Comparison of ENCODE assay signal across 19 cellular contexts in genomic region chr3:9879830-9880549, GRCh38. TPM values are rescaled to one million over a fixed set of nuclear protein-coding genes. Genes with fewer than 3 reads are reported as not detected.
A peak's percentile ranks its signal among the peaks of the same experiment; 100 is the strongest.
DNase-seq lines count a peak whose midpoint lies in the region; ATAC-seq and TF ChIP-seq lines count a peak whose summit lies in the region.
"Had no signal": no experiment of that assay in that cellular context is flagged by ENCODE, and none has a peak within 500 bp of the region (broad histone marks: within the 10 kb centered on the region; RNA-seq: fewer than 3 reads in every experiment).

TSS of gene CIDEC (minus strand) at chr3:9880253. CDS start at chr3:9878486, 1,767 bp downstream.

- no peak within 1 kb of the TSS for H3K9ac ChIP-seq in endodermal cell (ENCODE audit: extremely low read depth, low read length, poor library complexity, severe bottlenecking)

- intact Hi-C loops in left cardiac atrium (cut with DNase I) (no loop called here), heart left ventricle (cut with DNase I) (no loop called here), mucosa of descending colon (cut with DNase I, micrococcal nuclease) (no loop called here), vagina (cut with DNase I) (no loop called here)

- H3K27ac ChIP-seq in heart left ventricle (no peak within 1 kb of the TSS), vagina (peak within 1 kb of the TSS; percentile 44), endodermal cell (ENCODE audit: low read depth, low read length) (no peak within 1 kb of the TSS)
- H3K27ac ChIP-seq: SJSA1, thyroid gland had no signal

- no peak within 1 kb of the TSS for H3K4me3 ChIP-seq in heart left ventricle
- H3K4me3 ChIP-seq in mucosa of descending colon, result no peak within 1 kb of the TSS
- no peak within 1 kb of the TSS for H3K4me3 ChIP-seq in vagina
- H3K4me3 ChIP-seq in endodermal cell (ENCODE audit: low read length), result no peak within 1 kb of the TSS
- H3K4me3 ChIP-seq: SJSA1, thyroid gland had no signal

- peak in 1 of 2 donors; percentile 59 for ATAC-seq in left cardiac atrium
- no peak for ATAC-seq in heart left ventricle
- ATAC-seq in mucosa of descending colon, result no peak
- ATAC-seq in stimulated activated effector memory CD8-positive, alpha-beta T cell treated with anti-CD3 and anti-CD28 coated beads, Interleukin-12 subunit alpha, Interleukin-12 subunit beta, amount 100 ng/mL, for 72 hours, result no peak

- WGBS in heart left ventricle, 4 donors, result 82 to 87% (median 86%) methylated on average over 7 of the region's 7 CpGs
- 94 to 95% methylated on average over 2 to 7 of the region's 7 CpGs for WGBS in endodermal cell (ENCODE audit: insufficient coverage in 1 of 2, insufficient read length in 1 of 2), 2 experiments

- no peaks in the 10 kb centered on the region for H3K9me3 ChIP-seq in heart left ventricle
- no peaks in the 10 kb centered on the region for H3K9me3 ChIP-seq in mucosa of descending colon
- H3K9me3 ChIP-seq in vagina, result no peaks in the 10 kb centered on the region
- H3K9me3 ChIP-seq in endodermal cell (ENCODE audit: control insufficient read depth, low read length), result no peaks in the 10 kb centered on the region
- H3K9me3 ChIP-seq: SJSA1, thyroid gland had no signal

- no peaks in the 10 kb centered on the region for H3K4me1 Mint-ChIP-seq in endodermal cell
- no peaks in the 10 kb centered on the region for H3K4me1 Mint-ChIP-seq in stimulated activated effector memory CD8-positive, alpha-beta T cell treated with anti-CD3 and anti-CD28 coated beads, Interleukin-12 subunit alpha, Interleukin-12 subunit beta, amount 100 ng/mL, for 72 hours
- H3K4me1 Mint-ChIP-seq: CD14-positive monocyte had no signal

- H3K36me3 ChIP-seq in heart left ventricle, result no peaks in the 10 kb centered on the region
- H3K36me3 ChIP-seq in mucosa of descending colon (ENCODE audit: low read depth), result no peaks in the 10 kb centered on the region
- H3K36me3 ChIP-seq in vagina, result no peaks in the 10 kb centered on the region
- no peaks in the 10 kb centered on the region for H3K36me3 ChIP-seq in endodermal cell (ENCODE audit: control insufficient read depth, insufficient read depth, low read length)
- H3K36me3 ChIP-seq: SJSA1, thyroid gland had no signal

- no peaks in the 10 kb centered on the region for H3K4me1 ChIP-seq in heart left ventricle
- no peaks in the 10 kb centered on the region for H3K4me1 ChIP-seq in mucosa of descending colon (ENCODE audit: low read depth)
- peaks cover 28% of the 10 kb centered on the region for H3K4me1 ChIP-seq in vagina
- H3K4me1 ChIP-seq in endodermal cell (ENCODE audit: control insufficient read depth, insufficient read depth, low read length), result no peaks in the 10 kb centered on the region
- H3K4me1 ChIP-seq: thyroid gland had no signal

- no peak within 1 kb of the TSS for H3K4me3 Mint-ChIP-seq in endodermal cell
- no peak within 1 kb of the TSS for H3K4me3 Mint-ChIP-seq in stimulated activated effector memory CD8-positive, alpha-beta T cell treated with anti-CD3 and anti-CD28 coated beads, Interleukin-12 subunit alpha, Interleukin-12 subunit beta, amount 100 ng/mL, for 72 hours

- no peak for TF ChIP-seq POLR2A in heart left ventricle (IDR thresholded peaks at IDR 0.05)
- no peak for TF ChIP-seq POLR2A in vagina (IDR thresholded peaks at IDR 0.05)

- H3K27me3 ChIP-seq in heart left ventricle (no peaks in the 10 kb centered on the region), vagina (no peaks in the 10 kb centered on the region), endodermal cell (ENCODE audit: control insufficient read depth, insufficient read depth, low read length, poor library complexity, severe bottlenecking) (no peaks in the 10 kb centered on the region)
- H3K27me3 ChIP-seq: SJSA1, thyroid gland had no signal

- H3K9me3 Mint-ChIP-seq in endodermal cell, result no peaks in the 10 kb centered on the region
- no peaks in the 10 kb centered on the region for H3K9me3 Mint-ChIP-seq in stimulated activated effector memory CD8-positive, alpha-beta T cell treated with anti-CD3 and anti-CD28 coated beads, Interleukin-12 subunit alpha, Interleukin-12 subunit beta, amount 100 ng/mL, for 72 hours

- no peaks in the 10 kb centered on the region for H3K36me3 Mint-ChIP-seq in endodermal cell (ENCODE audit: low read depth)
- H3K36me3 Mint-ChIP-seq in stimulated activated effector memory CD8-positive, alpha-beta T cell treated with anti-CD3 and anti-CD28 coated beads, Interleukin-12 subunit alpha, Interleukin-12 subunit beta, amount 100 ng/mL, for 72 hours, result no peaks in the 10 kb centered on the region
- H3K36me3 Mint-ChIP-seq: CD14-positive monocyte had no signal

- H3K27ac Mint-ChIP-seq in endodermal cell, result no peak within 1 kb of the TSS
- H3K27ac Mint-ChIP-seq in stimulated activated effector memory CD8-positive, alpha-beta T cell treated with anti-CD3 and anti-CD28 coated beads, Interleukin-12 subunit alpha, Interleukin-12 subunit beta, amount 100 ng/mL, for 72 hours, result no peak within 1 kb of the TSS
- H3K27ac Mint-ChIP-seq: CD14-positive monocyte had no signal

- peaks cover 8% of the 10 kb centered on the region for H3K27me3 Mint-ChIP-seq in endodermal cell (ENCODE audit: insufficient read depth)

- TF ChIP-seq CTCF in heart left ventricle (IDR thresholded peaks at IDR 0.05) (no peak), mucosa of descending colon (IDR thresholded peaks at IDR 0.05) (no peak), vagina (IDR thresholded peaks at IDR 0.05) (no peak), endodermal cell (conservative IDR thresholded peaks at IDR 0.05) (no peak)

- DNase-seq in left cardiac atrium (no peak), heart left ventricle (no peak), amniotic epithelial cell (ENCODE audit: low read depth) (peak; percentile 29), mucosa of descending colon (no peak), vagina (ENCODE audit: extremely low spot score in 2 of 2) (no peak), endodermal cell (no peak), T-helper 1 cell (no peak)
- DNase-seq in stimulated activated effector memory CD8-positive, alpha-beta T cell treated with anti-CD3 and anti-CD28 coated beads, Interleukin-12 subunit alpha, Interleukin-12 subunit beta, amount 100 ng/mL, for 72 hours (ENCODE audit: low spot score in 2 of 2), result no peak
- DNase-seq: DMS53; foreskin fibroblast; NCI-H2029; NCI-H446 treated with DMSO at 0.1 percent for 48 hours; stimulated activated CD4-positive, alpha-beta T cell treated with anti-CD3 and anti-CD28 coated beads, Interleukin-4, amount 100 ng/mL, for 4 hours; stimulated activated CD8-positive, alpha-beta memory T cell treated with anti-CD3 and anti-CD28 coated beads, Interleukin-4, amount 100 ng/mL, for 48 hours; thyroid gland had no signal

RNA-seq across cellular contexts. Expression of gene CIDEC, which starts in this region (rescaled TPM):
- total RNA-seq in left cardiac atrium, result 100 to 1,000 TPM in 1 of 2 donors, 10 to 100 TPM in 1; 63.3 to 127 TPM
- total RNA-seq in heart left ventricle, result 10 to 100 TPM in 2 of 9 donors, 1 to 10 TPM in 4, under 1 TPM in 1, not detected in 2; 0.72 to 59.0 (median 1.6) TPM
- polyA plus RNA-seq in heart left ventricle, result 10 to 100 TPM in 1 of 2 donors, 1 to 10 TPM in 1; 4.0 to 17.5 TPM
- 10 to 100 TPM; 10.4 to 49.0 (median 14.9) TPM for total RNA-seq in mucosa of descending colon
- 51.3 TPM for total RNA-seq in vagina
- total RNA-seq in endodermal cell, result not detected
- not detected for polyA plus RNA-seq in endodermal cell (2013, experiment 1 of 2)
- not detected for polyA plus RNA-seq in endodermal cell (2013, experiment 2 of 2)
- total RNA-seq: cerebellum, osteocyte, SJSA1 had no signal
- polyA plus RNA-seq: CD14-positive monocyte had no signal
